In the genomic region with DNA sequence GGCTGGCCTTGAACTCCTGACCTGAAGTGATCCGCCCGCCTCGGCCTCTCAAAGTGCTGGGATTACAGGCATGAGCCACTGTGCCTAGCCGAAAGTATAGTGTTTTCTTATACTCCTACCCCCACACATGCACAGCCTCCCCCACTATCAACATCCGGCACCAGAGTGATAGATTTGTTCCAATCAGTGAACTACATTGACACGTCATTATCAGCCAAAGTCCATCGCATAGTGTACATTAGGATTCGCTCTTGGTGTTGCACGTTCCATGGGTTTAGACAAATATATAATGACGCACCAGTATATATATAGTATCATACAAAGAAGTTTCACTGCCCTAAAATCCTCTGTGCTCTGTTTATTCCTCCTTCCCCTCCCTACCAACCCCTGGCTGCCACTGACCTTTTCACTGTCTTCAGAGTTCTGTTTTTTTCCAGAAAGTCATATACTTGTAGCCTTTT, we compare ENCODE assay signal across 1 cellular context.
TF ChIP-seq lines count a peak whose summit lies in the region.

No MANE protein-coding gene starts in this region.

TF ChIP-seq in HepG2, 621 proteins besides CTCF, POLR2A, EP300 and RAD21 (continued from another document and continues in another):
- TF ChIP-seq, protein P1, sequence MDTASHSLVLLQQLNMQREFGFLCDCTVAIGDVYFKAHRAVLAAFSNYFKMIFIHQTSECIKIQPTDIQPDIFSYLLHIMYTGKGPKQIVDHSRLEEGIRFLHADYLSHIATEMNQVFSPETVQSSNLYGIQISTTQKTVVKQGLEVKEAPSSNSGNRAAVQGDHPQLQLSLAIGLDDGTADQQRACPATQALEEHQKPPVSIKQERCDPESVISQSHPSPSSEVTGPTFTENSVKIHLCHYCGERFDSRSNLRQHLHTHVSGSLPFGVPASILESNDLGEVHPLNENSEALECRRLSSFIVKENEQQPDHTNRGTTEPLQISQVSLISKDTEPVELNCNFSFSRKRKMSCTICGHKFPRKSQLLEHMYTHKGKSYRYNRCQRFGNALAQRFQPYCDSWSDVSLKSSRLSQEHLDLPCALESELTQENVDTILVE (CRISPR knock-in tag; IDR thresholded peaks at IDR 0.05) = no peak
- TF ChIP-seq ZNF75D (CRISPR knock-in tag; IDR thresholded peaks at IDR 0.05; ENCODE audit: borderline replicate concordance) (no peak), MYNN (CRISPR knock-in tag; IDR thresholded peaks at IDR 0.05; ENCODE audit: low read depth) (no peak), ZNF589 (CRISPR knock-in tag; conservative IDR thresholded peaks at IDR 0.05) (0 out of 2 replicates have a peak, but pooled peaks have one; percentile 79), PAWR (CRISPR knock-in tag; IDR thresholded peaks at IDR 0.05; ENCODE audit: borderline replicate concordance) (no peak), SMYD3 (CRISPR knock-in tag; IDR thresholded peaks at IDR 0.05) (peak; percentile 81), SRSF4 (IDR thresholded peaks at IDR 0.05; ENCODE audit: low read depth, low read length, poor library complexity, severe bottlenecking) (no peak), SMARCE1 (IDR thresholded peaks at IDR 0.05; ENCODE audit: borderline replicate concordance) (no peak), ZNF792 (CRISPR knock-in tag; IDR thresholded peaks at IDR 0.05) (peak; percentile 63; the same call in 1 of the 2 replicates), RXRB (CRISPR knock-in tag; IDR thresholded peaks at IDR 0.05; ENCODE audit: borderline replicate concordance) (peak; percentile 93), NFIB (CRISPR knock-in tag; IDR thresholded peaks at IDR 0.05; ENCODE audit: borderline replicate concordance) (no peak), FOXC1 (CRISPR knock-in tag; IDR thresholded peaks at IDR 0.05; ENCODE audit: borderline replicate concordance) (no peak), ZNF543 (CRISPR knock-in tag; IDR thresholded peaks at IDR 0.05) (peak; percentile 75; the same call in 1 of the 2 replicates), ZNF652 (CRISPR knock-in tag; IDR thresholded peaks at IDR 0.05; ENCODE audit: borderline replicate concordance, low read depth) (0 out of 2 replicates have a peak, but pooled peaks have one; percentile 40), ZFP82 (CRISPR knock-in tag; IDR thresholded peaks at IDR 0.05; ENCODE audit: borderline replicate concordance) (0 out of 2 replicates have a peak, but pooled peaks have one; percentile 17), EED (CRISPR knock-in tag; IDR thresholded peaks at IDR 0.05) (no peak), SP1 (IDR thresholded peaks at IDR 0.05) (no peak), SP1 (CRISPR knock-in tag; IDR thresholded peaks at IDR 0.05) (no peak), SRY (CRISPR knock-in tag; IDR thresholded peaks at IDR 0.05) (no peak), RBM22 (optimal IDR thresholded peaks at IDR 0.05; ENCODE audit: low read length) (no peak), ZNF564 (CRISPR knock-in tag; IDR thresholded peaks at IDR 0.05) (no peak), CHCHD3 (CRISPR knock-in tag; IDR thresholded peaks at IDR 0.05) (no peak), POGZ (CRISPR knock-in tag; IDR thresholded peaks at IDR 0.05) (peak; percentile 54; the same call in 1 of the 2 replicates), BORCS8-MEF2B (CRISPR knock-in tag; IDR thresholded peaks at IDR 0.05) (no peak), HOXA5 (CRISPR knock-in tag; IDR thresholded peaks at IDR 0.05) (peak; percentile 80; the same call in 1 of the 2 replicates), ZBTB7B (CRISPR knock-in tag; IDR thresholded peaks at IDR 0.05) (peak; percentile 70; the same call in 1 of the 2 replicates), MZF1 (CRISPR knock-in tag; IDR thresholded peaks at IDR 0.05; ENCODE audit: borderline replicate concordance) (no peak), TOE1 (CRISPR knock-in tag; IDR thresholded peaks at IDR 0.05) (no peak), POLR2G (IDR thresholded peaks at IDR 0.05; ENCODE audit: low read depth, low read length) (no peak), ZNF136 (CRISPR knock-in tag; IDR thresholded peaks at IDR 0.05; ENCODE audit: low read depth) (no peak), JARID2 (CRISPR knock-in tag; IDR thresholded peaks at IDR 0.05; ENCODE audit: insufficient replicate concordance) (no peak), HNRNPH1 (optimal IDR thresholded peaks at IDR 0.05; ENCODE audit: low read depth, low read length) (no peak), FOXA3 (CRISPR knock-in tag; IDR thresholded peaks at IDR 0.05) (peak; percentile 96), ZKSCAN8 (CRISPR knock-in tag; IDR thresholded peaks at IDR 0.05; ENCODE audit: borderline replicate concordance) (peak; percentile 76; the same call in 1 of the 2 replicates), CEBPG (CRISPR knock-in tag; IDR thresholded peaks at IDR 0.05) (peak; percentile 78), JDP2 (CRISPR knock-in tag; IDR thresholded peaks at IDR 0.05; ENCODE audit: borderline replicate concordance) (no peak), CENPX (CRISPR knock-in tag; IDR thresholded peaks at IDR 0.05) (no peak), ZNF768 (CRISPR knock-in tag; IDR thresholded peaks at IDR 0.05) (no peak)
- TF ChIP-seq, protein P2, sequence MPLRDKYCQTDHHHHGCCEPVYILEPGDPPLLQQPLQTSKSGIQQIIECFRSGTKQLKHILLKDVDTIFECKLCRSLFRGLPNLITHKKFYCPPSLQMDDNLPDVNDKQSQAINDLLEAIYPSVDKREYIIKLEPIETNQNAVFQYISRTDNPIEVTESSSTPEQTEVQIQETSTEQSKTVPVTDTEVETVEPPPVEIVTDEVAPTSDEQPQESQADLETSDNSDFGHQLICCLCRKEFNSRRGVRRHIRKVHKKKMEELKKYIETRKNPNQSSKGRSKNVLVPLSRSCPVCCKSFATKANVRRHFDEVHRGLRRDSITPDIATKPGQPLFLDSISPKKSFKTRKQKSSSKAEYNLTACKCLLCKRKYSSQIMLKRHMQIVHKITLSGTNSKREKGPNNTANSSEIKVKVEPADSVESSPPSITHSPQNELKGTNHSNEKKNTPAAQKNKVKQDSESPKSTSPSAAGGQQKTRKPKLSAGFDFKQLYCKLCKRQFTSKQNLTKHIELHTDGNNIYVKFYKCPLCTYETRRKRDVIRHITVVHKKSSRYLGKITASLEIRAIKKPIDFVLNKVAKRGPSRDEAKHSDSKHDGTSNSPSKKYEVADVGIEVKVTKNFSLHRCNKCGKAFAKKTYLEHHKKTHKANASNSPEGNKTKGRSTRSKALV (CRISPR knock-in tag; IDR thresholded peaks at IDR 0.05) = no peak
- TF ChIP-seq, protein P3, sequence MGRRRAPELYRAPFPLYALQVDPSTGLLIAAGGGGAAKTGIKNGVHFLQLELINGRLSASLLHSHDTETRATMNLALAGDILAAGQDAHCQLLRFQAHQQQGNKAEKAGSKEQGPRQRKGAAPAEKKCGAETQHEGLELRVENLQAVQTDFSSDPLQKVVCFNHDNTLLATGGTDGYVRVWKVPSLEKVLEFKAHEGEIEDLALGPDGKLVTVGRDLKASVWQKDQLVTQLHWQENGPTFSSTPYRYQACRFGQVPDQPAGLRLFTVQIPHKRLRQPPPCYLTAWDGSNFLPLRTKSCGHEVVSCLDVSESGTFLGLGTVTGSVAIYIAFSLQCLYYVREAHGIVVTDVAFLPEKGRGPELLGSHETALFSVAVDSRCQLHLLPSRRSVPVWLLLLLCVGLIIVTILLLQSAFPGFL (CRISPR knock-in tag; IDR thresholded peaks at IDR 0.05) = no peak
- TF ChIP-seq, protein P4, sequence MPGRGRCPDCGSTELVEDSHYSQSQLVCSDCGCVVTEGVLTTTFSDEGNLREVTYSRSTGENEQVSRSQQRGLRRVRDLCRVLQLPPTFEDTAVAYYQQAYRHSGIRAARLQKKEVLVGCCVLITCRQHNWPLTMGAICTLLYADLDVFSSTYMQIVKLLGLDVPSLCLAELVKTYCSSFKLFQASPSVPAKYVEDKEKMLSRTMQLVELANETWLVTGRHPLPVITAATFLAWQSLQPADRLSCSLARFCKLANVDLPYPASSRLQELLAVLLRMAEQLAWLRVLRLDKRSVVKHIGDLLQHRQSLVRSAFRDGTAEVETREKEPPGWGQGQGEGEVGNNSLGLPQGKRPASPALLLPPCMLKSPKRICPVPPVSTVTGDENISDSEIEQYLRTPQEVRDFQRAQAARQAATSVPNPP (CRISPR knock-in tag; IDR thresholded peaks at IDR 0.05) = no peak
- TF ChIP-seq, protein P5, sequence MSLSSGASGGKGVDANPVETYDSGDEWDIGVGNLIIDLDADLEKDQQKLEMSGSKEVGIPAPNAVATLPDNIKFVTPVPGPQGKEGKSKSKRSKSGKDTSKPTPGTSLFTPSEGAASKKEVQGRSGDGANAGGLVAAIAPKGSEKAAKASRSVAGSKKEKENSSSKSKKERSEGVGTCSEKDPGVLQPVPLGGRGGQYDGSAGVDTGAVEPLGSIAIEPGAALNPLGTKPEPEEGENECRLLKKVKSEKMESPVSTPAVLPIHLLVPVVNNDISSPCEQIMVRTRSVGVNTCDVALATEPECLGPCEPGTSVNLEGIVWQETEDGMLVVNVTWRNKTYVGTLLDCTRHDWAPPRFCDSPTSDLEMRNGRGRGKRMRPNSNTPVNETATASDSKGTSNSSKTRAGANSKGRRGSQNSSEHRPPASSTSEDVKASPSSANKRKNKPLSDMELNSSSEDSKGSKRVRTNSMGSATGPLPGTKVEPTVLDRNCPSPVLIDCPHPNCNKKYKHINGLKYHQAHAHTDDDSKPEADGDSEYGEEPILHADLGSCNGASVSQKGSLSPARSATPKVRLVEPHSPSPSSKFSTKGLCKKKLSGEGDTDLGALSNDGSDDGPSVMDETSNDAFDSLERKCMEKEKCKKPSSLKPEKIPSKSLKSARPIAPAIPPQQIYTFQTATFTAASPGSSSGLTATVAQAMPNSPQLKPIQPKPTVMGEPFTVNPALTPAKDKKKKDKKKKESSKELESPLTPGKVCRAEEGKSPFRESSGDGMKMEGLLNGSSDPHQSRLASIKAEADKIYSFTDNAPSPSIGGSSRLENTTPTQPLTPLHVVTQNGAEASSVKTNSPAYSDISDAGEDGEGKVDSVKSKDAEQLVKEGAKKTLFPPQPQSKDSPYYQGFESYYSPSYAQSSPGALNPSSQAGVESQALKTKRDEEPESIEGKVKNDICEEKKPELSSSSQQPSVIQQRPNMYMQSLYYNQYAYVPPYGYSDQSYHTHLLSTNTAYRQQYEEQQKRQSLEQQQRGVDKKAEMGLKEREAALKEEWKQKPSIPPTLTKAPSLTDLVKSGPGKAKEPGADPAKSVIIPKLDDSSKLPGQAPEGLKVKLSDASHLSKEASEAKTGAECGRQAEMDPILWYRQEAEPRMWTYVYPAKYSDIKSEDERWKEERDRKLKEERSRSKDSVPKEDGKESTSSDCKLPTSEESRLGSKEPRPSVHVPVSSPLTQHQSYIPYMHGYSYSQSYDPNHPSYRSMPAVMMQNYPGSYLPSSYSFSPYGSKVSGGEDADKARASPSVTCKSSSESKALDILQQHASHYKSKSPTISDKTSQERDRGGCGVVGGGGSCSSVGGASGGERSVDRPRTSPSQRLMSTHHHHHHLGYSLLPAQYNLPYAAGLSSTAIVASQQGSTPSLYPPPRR (CRISPR knock-in tag; IDR thresholded peaks at IDR 0.05; ENCODE audit: borderline replicate concordance) = peak; percentile 96
- TF ChIP-seq, protein P6, sequence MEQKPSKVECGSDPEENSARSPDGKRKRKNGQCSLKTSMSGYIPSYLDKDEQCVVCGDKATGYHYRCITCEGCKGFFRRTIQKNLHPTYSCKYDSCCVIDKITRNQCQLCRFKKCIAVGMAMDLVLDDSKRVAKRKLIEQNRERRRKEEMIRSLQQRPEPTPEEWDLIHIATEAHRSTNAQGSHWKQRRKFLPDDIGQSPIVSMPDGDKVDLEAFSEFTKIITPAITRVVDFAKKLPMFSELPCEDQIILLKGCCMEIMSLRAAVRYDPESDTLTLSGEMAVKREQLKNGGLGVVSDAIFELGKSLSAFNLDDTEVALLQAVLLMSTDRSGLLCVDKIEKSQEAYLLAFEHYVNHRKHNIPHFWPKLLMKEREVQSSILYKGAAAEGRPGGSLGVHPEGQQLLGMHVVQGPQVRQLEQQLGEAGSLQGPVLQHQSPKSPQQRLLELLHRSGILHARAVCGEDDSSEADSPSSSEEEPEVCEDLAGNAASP (CRISPR knock-in tag; IDR thresholded peaks at IDR 0.05; ENCODE audit: borderline replicate concordance) = peak; percentile 90; the same call in 1 of the 2 replicates
- TF ChIP-seq, protein P7, sequence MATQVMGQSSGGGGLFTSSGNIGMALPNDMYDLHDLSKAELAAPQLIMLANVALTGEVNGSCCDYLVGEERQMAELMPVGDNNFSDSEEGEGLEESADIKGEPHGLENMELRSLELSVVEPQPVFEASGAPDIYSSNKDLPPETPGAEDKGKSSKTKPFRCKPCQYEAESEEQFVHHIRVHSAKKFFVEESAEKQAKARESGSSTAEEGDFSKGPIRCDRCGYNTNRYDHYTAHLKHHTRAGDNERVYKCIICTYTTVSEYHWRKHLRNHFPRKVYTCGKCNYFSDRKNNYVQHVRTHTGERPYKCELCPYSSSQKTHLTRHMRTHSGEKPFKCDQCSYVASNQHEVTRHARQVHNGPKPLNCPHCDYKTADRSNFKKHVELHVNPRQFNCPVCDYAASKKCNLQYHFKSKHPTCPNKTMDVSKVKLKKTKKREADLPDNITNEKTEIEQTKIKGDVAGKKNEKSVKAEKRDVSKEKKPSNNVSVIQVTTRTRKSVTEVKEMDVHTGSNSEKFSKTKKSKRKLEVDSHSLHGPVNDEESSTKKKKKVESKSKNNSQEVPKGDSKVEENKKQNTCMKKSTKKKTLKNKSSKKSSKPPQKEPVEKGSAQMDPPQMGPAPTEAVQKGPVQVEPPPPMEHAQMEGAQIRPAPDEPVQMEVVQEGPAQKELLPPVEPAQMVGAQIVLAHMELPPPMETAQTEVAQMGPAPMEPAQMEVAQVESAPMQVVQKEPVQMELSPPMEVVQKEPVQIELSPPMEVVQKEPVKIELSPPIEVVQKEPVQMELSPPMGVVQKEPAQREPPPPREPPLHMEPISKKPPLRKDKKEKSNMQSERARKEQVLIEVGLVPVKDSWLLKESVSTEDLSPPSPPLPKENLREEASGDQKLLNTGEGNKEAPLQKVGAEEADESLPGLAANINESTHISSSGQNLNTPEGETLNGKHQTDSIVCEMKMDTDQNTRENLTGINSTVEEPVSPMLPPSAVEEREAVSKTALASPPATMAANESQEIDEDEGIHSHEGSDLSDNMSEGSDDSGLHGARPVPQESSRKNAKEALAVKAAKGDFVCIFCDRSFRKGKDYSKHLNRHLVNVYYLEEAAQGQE (IDR thresholded peaks at IDR 0.05; ENCODE audit: borderline replicate concordance in 1 of 2, low read depth in 1 of 2, low read length in 2 of 2) = peak in 1 of 2 experiments; percentile 11; a peak in 1 of 4 replicates
- TF ChIP-seq, protein P8, sequence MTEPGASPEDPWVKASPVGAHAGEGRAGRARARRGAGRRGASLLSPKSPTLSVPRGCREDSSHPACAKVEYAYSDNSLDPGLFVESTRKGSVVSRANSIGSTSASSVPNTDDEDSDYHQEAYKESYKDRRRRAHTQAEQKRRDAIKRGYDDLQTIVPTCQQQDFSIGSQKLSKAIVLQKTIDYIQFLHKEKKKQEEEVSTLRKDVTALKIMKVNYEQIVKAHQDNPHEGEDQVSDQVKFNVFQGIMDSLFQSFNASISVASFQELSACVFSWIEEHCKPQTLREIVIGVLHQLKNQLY (CRISPR knock-in tag; IDR thresholded peaks at IDR 0.05) = peak; percentile 83
